8 cellular contexts compared by ENCODE assay signal in genomic region chr13:20492641-20493040, GRCh38. TPM values are rescaled to one million over a fixed set of nuclear protein-coding genes. Genes with fewer than 3 reads are reported as not detected.
DNase-seq lines count a peak whose midpoint lies in the region; ATAC-seq and TF ChIP-seq lines count a peak whose summit lies in the region.

No MANE protein-coding gene starts in this region.

- no peak overlapping the region for H3K27ac Mint-ChIP-seq in CD4-positive, alpha-beta T cell
- H3K27ac Mint-ChIP-seq in activated T-helper 1 cell treated with anti-CD3 and anti-CD28 coated beads, Interleukin-12 subunit alpha, Interleukin-12 subunit beta, Interleukin-2, Interleukin-4 antibody, amounts not matched to agents 30 ng/mL and 10 ng/mL and 1 ng/mL, durations not matched to agents 14 hours and 24 hours and 36 hours: no peak overlapping the region

- peak in 3 of 10 experiments; percentile 10 to 27 (median 24) for DNase-seq in CD4-positive, alpha-beta T cell
- DNase-seq in HCT116 (ENCODE audit: low read depth, low spot score) (peak; percentile 27), fibroblast of peridontal ligament (ENCODE audit: extremely low read depth) (peak; percentile 12), MV-4-11 (lab: John Stamatoyannopoulos, UW) (no peak)
- peak; percentile 19 to 37 for DNase-seq in activated CD4-positive, alpha-beta T cell treated with anti-CD3 and anti-CD28 coated beads for 4 hours
- DNase-seq in stimulated activated CD4-positive, alpha-beta T cell treated with anti-CD3 and anti-CD28 coated beads, Interleukin-4, amount 100 ng/mL, for 48 hours (ENCODE audit: low read depth in 2 of 2): peak; percentile 26 to 51
- no peak for DNase-seq in activated T-helper 1 cell treated with anti-CD3 and anti-CD28 coated beads, Interleukin-12 subunit alpha, Interleukin-12 subunit beta, Interleukin-2, Interleukin-4 antibody, amounts not matched to agents 30 ng/mL and 10 ng/mL and 1 ng/mL, durations not matched to agents 14 hours and 24 hours and 36 hours (ENCODE audit: low spot score)

- no peak overlapping the region for H2AFZ ChIP-seq in HCT116 (ENCODE audit: low read depth, low read length, poor library complexity, severe bottlenecking)

- no peak overlapping the region for H3K9ac ChIP-seq in HCT116 (ENCODE audit: low read length)

- RAD21 ChIA-PET in HCT116 (lab: Charles Lee; ENCODE audit: low non-redundant PET in 1 of 2, low total read pairs in 2 of 2, uncharacterized antibody in 2 of 2, unreplicated experiment in 2 of 2): interaction anchor here (0.6 to 0.9 kb wide), 2 partner anchors 432 kb away, joined by 3 read pairs; no protein-coding TSS in a partner anchor

- no peaks in the 10 kb centered on the region for H3K27me3 Mint-ChIP-seq in CD4-positive, alpha-beta T cell
- H3K27me3 Mint-ChIP-seq in activated T-helper 1 cell treated with anti-CD3 and anti-CD28 coated beads, Interleukin-12 subunit alpha, Interleukin-12 subunit beta, Interleukin-2, Interleukin-4 antibody, amounts not matched to agents 30 ng/mL and 10 ng/mL and 1 ng/mL, durations not matched to agents 14 hours and 24 hours and 36 hours (ENCODE audit: insufficient read depth): peaks cover 3% of the 10 kb centered on the region

- H3K27ac ChIP-seq in CD4-positive, alpha-beta T cell (ENCODE audit: low read depth, low read length): no peak overlapping the region
- H3K27ac ChIP-seq in HCT116 (ENCODE audit: low read depth, low read length): no peak overlapping the region

- no peak overlapping the region for H3K4me2 ChIP-seq in HCT116 (ENCODE audit: low read length)

- H3K4me1 Mint-ChIP-seq in CD4-positive, alpha-beta T cell (ENCODE audit: low read depth): peaks cover 5% of the 10 kb centered on the region
- H3K4me1 Mint-ChIP-seq in activated T-helper 1 cell treated with anti-CD3 and anti-CD28 coated beads, Interleukin-12 subunit alpha, Interleukin-12 subunit beta, Interleukin-2, Interleukin-4 antibody, amounts not matched to agents 30 ng/mL and 10 ng/mL and 1 ng/mL, durations not matched to agents 14 hours and 24 hours and 36 hours (ENCODE audit: low read depth): no peaks in the 10 kb centered on the region

- no peak overlapping the region for H3K4me3 ChIP-seq in HCT116 (replicated peaks in 1 of 2; ENCODE audit: low read depth in 1 of 2, low read length in 2 of 2)

- TF ChIP-seq POLR2A in HCT116 (IDR thresholded peaks at IDR 0.05; ENCODE audit: borderline replicate concordance, extremely low read depth, insufficient read depth, insufficient read length): no peak

- intact Hi-C loops in CD4-positive, alpha-beta T cell (cut with DNase I, micrococcal nuclease): loop anchor here in 1 of 2 experiments (5.0 kb wide), 1 partner anchor 185 kb away; no protein-coding TSS in a partner anchor
- intact Hi-C loops in HCT116 (cut with micrococcal nuclease): no loop called here
- intact Hi-C loops in activated T-helper 1 cell treated with anti-CD3 and anti-CD28 coated beads, Interleukin-12 subunit alpha, Interleukin-12 subunit beta, Interleukin-2, Interleukin-4 antibody, amounts not matched to agents 30 ng/mL and 10 ng/mL and 1 ng/mL, durations not matched to agents 14 hours and 24 hours and 36 hours (cut with micrococcal nuclease): no loop called here

- no TSS peak for BruUV-seq in HCT116 (replicated peaks; lab: Mats Ljungman, UMichigan)

- H3K9me3 Mint-ChIP-seq in CD4-positive, alpha-beta T cell: no peaks in the 10 kb centered on the region
- H3K9me3 Mint-ChIP-seq in activated T-helper 1 cell treated with anti-CD3 and anti-CD28 coated beads, Interleukin-12 subunit alpha, Interleukin-12 subunit beta, Interleukin-2, Interleukin-4 antibody, amounts not matched to agents 30 ng/mL and 10 ng/mL and 1 ng/mL, durations not matched to agents 14 hours and 24 hours and 36 hours: no peaks in the 10 kb centered on the region

- no peak overlapping the region for H3K4me3 Mint-ChIP-seq in CD4-positive, alpha-beta T cell
- no peak overlapping the region for H3K4me3 Mint-ChIP-seq in activated T-helper 1 cell treated with anti-CD3 and anti-CD28 coated beads, Interleukin-12 subunit alpha, Interleukin-12 subunit beta, Interleukin-2, Interleukin-4 antibody, amounts not matched to agents 30 ng/mL and 10 ng/mL and 1 ng/mL, durations not matched to agents 14 hours and 24 hours and 36 hours

- no peaks in the 10 kb centered on the region for H3K36me3 Mint-ChIP-seq in CD4-positive, alpha-beta T cell (ENCODE audit: low read depth)
- H3K36me3 Mint-ChIP-seq in activated T-helper 1 cell treated with anti-CD3 and anti-CD28 coated beads, Interleukin-12 subunit alpha, Interleukin-12 subunit beta, Interleukin-2, Interleukin-4 antibody, amounts not matched to agents 30 ng/mL and 10 ng/mL and 1 ng/mL, durations not matched to agents 14 hours and 24 hours and 36 hours (ENCODE audit: low read depth): no peaks in the 10 kb centered on the region

- H3K36me3 ChIP-seq in HCT116 (ENCODE audit: control insufficient read depth in 1 of 2, insufficient read depth in 2 of 2, low read length in 2 of 2): no peaks in the 10 kb centered on the region

- H3K9me2 ChIP-seq in HCT116 (ENCODE audit: insufficient read depth): no peaks in the 10 kb centered on the region

- H3K9me3 ChIP-seq in CD4-positive, alpha-beta T cell (ENCODE audit: control insufficient read depth, low read length): no peaks in the 10 kb centered on the region
- no peaks in the 10 kb centered on the region for H3K9me3 ChIP-seq in HCT116 (ENCODE audit: control insufficient read depth in 1 of 2, insufficient read depth in 1 of 2, low read depth in 1 of 2, low read length in 2 of 2)

- CTCF ChIA-PET in CD4-positive, alpha-beta T cell (lab: Charles Lee): interaction anchor here (1.2 to 2.2 kb wide), 2 partner anchors 336 to 433 kb away, joined by 3 to 8 read pairs; no protein-coding TSS in a partner anchor
- CTCF ChIA-PET in HCT116 (lab: Charles Lee): interaction anchor here (0.7 to 4.0 kb wide), 11 partner anchors 11 to 438 kb away, joined by 3 to 40 read pairs (median 4); no protein-coding TSS in a partner anchor

- no peaks in the 10 kb centered on the region for H3K79me2 ChIP-seq in HCT116 (ENCODE audit: insufficient read depth, low read length)

- peak; percentile 11 for TF ChIP-seq CTCF in CD4-positive, alpha-beta T cell (IDR thresholded peaks at IDR 0.05)
- peak; percentile 42 to 75 (median 64); a peak in 5 of 6 replicates for TF ChIP-seq CTCF in HCT116 (IDR thresholded peaks at IDR 0.05 in 2 of 3, conservative IDR thresholded peaks at IDR 0.05 in 1 of 3; ENCODE audit: borderline replicate concordance in 1 of 3, insufficient read depth in 1 of 3, low read depth in 2 of 3, low read length in 2 of 3)

- no peaks in the 10 kb centered on the region for H3K27me3 ChIP-seq in CD4-positive, alpha-beta T cell (ENCODE audit: control insufficient read depth, insufficient read depth, low read length)
- no peaks in the 10 kb centered on the region for H3K27me3 ChIP-seq in HCT116 (ENCODE audit: insufficient read depth, low read length)

- ATAC-seq in CD4-positive, alpha-beta T cell (ENCODE audit: poor library complexity): no peak
- ATAC-seq in HCT116 (peak; percentile 43; the same call in 1 of the 2 replicates), HG03354 (IDR thresholded peaks at IDR 0.05; ENCODE audit: poor library complexity, severe bottlenecking, unreplicated experiment) (no peak)

- peaks cover 0 to 5% of the 10 kb centered on the region in 2 experiments; a peak in 1 of 4 replicates for H3K4me1 ChIP-seq in HCT116 (ENCODE audit: control insufficient read depth in 1 of 2, insufficient read depth in 2 of 2, low read length in 2 of 2)

- H4K20me1 ChIP-seq in HCT116 (ENCODE audit: insufficient read depth): no peaks in the 10 kb centered on the region

- POLR2A ChIA-PET in CD4-positive, alpha-beta T cell (lab: Charles Lee): interaction anchor here (0.7 to 1.7 kb wide), 2 partner anchors 16 to 295 kb away, joined by 4 read pairs; no protein-coding TSS in a partner anchor
- POLR2A ChIA-PET in HCT116 (lab: Charles Lee): no interaction called here

- peak; percentile 67 for TF ChIP-seq RAD21 in HCT116 (IDR thresholded peaks at IDR 0.05; ENCODE audit: low read depth)

TF ChIP-seq in HCT116, 20 proteins besides CTCF, POLR2A, EP300 and RAD21:
- TF ChIP-seq, protein P1, sequence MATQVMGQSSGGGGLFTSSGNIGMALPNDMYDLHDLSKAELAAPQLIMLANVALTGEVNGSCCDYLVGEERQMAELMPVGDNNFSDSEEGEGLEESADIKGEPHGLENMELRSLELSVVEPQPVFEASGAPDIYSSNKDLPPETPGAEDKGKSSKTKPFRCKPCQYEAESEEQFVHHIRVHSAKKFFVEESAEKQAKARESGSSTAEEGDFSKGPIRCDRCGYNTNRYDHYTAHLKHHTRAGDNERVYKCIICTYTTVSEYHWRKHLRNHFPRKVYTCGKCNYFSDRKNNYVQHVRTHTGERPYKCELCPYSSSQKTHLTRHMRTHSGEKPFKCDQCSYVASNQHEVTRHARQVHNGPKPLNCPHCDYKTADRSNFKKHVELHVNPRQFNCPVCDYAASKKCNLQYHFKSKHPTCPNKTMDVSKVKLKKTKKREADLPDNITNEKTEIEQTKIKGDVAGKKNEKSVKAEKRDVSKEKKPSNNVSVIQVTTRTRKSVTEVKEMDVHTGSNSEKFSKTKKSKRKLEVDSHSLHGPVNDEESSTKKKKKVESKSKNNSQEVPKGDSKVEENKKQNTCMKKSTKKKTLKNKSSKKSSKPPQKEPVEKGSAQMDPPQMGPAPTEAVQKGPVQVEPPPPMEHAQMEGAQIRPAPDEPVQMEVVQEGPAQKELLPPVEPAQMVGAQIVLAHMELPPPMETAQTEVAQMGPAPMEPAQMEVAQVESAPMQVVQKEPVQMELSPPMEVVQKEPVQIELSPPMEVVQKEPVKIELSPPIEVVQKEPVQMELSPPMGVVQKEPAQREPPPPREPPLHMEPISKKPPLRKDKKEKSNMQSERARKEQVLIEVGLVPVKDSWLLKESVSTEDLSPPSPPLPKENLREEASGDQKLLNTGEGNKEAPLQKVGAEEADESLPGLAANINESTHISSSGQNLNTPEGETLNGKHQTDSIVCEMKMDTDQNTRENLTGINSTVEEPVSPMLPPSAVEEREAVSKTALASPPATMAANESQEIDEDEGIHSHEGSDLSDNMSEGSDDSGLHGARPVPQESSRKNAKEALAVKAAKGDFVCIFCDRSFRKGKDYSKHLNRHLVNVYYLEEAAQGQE (IDR thresholded peaks at IDR 0.05; ENCODE audit: low read depth): no peak
- no peak for TF ChIP-seq CEBPB (IDR thresholded peaks at IDR 0.05; ENCODE audit: low read depth)

RNA-seq across cellular contexts. Expression of gene CRYL1, which starts 33.0 kb away (rescaled TPM):
- 1 to 10 TPM; 7.9 to 8.0 TPM for total RNA-seq in CD4-positive, alpha-beta T cell
- total RNA-seq in HCT116 (2021; ENCODE audit: unreplicated experiment): 26.5 TPM
- polyA plus RNA-seq in HCT116 (2012): 39.1 and 40.3 TPM in 2 replicates
- total RNA-seq in activated T-helper 1 cell treated with anti-CD3 and anti-CD28 coated beads, Interleukin-12 subunit alpha, Interleukin-12 subunit beta, Interleukin-2, Interleukin-4 antibody, amounts not matched to agents 30 ng/mL and 10 ng/mL and 1 ng/mL, durations not matched to agents 14 hours and 24 hours and 36 hours: 3.9 and 5.6 TPM in 2 replicates

Comparison
In these comparisons a context has a peak if more than half of its experiments do, and no peak if none do; other contexts are left out.
1. DNase-seq: peak in HCT116 (single experiment), activated CD4-positive, alpha-beta T cell treated with anti-CD3 and anti-CD28 coated beads for 4 hours (2 of 2), fibroblast of peridontal ligament (single experiment) and stimulated activated CD4-positive, alpha-beta T cell treated with anti-CD3 and anti-CD28 coated beads, Interleukin-4, amount 100 ng/mL, for 48 hours (2 of 2); none in MV-4-11 (single experiment) and activated T-helper 1 cell treated with anti-CD3 and anti-CD28 coated beads, Interleukin-12 subunit alpha, Interleukin-12 subunit beta, Interleukin-2, Interleukin-4 antibody, amounts not matched to agents 30 ng/mL and 10 ng/mL and 1 ng/mL, durations not matched to agents 14 hours and 24 hours and 36 hours (single experiment).